8 cellular contexts compared by ENCODE assay signal in genomic region chr6:44073612-44074382, GRCh38. TPM values are rescaled to one million over a fixed set of nuclear protein-coding genes. Genes with fewer than 3 reads are reported as not detected.
A peak's percentile ranks its signal among the peaks of the same experiment; 100 is the strongest.
DNase-seq lines count a peak whose midpoint lies in the region; ATAC-seq and TF ChIP-seq lines count a peak whose summit lies in the region.

No MANE protein-coding gene starts in this region.

- H3K9me3 ChIP-seq in NT2/D1 (ENCODE audit: insufficient read depth, low read length) = no peaks in the 10 kb centered on the region

- ATAC-seq in natural killer cell = peak in 1 of 3 donors; percentile 5

- H3K9me3 Mint-ChIP-seq in natural killer cell = no peaks in the 10 kb centered on the region

- intact Hi-C loops in natural killer cell (cut with micrococcal nuclease) = loop anchor here (1.0 kb wide), 2 partner anchors 304 to 349 kb away; no protein-coding TSS in a partner anchor

- peaks cover 7 to 18% of the 10 kb centered on the region in 2 donors for H3K4me1 Mint-ChIP-seq in natural killer cell

- peak overlapping the region; percentile 45 for H3K4me3 ChIP-seq in NT2/D1 (ENCODE audit: insufficient read length, low read depth)

- H3K36me3 ChIP-seq in NT2/D1 (ENCODE audit: insufficient read depth, insufficient read length, low read length) = no peaks in the 10 kb centered on the region

- H3K27me3 Mint-ChIP-seq in natural killer cell (ENCODE audit: low read depth in 2 of 2) = peaks cover 22% of the 10 kb centered on the region in 2 donors

- H3K4me1 ChIP-seq in NT2/D1 (ENCODE audit: insufficient read depth, insufficient read length) = peaks cover 14% of the 10 kb centered on the region

- peak; percentile 31 for DNase-seq in activated CD4-positive, alpha-beta T cell treated with anti-CD3 and anti-CD28 coated beads for 48 hours
- no peak for DNase-seq in activated CD4-positive, alpha-beta T cell treated with anti-CD3 and anti-CD28 coated beads, Interleukin-2, amount 50 U/mL, for 4 hours
- DNase-seq in NT2/D1 (ENCODE audit: low read depth, low spot score) = no peak
- peak; percentile 31 for DNase-seq in dermis blood vessel endothelial cell
- no peak for DNase-seq in natural killer cell
- no peak for DNase-seq in NCI-H748 (lab: John Stamatoyannopoulos, UW; ENCODE audit: unreplicated experiment)
- no peak for DNase-seq in globus pallidus (ENCODE audit: low spot score)
- no peak for DNase-seq in NCI-H2029 (lab: John Stamatoyannopoulos, UW)

- H3K9ac ChIP-seq in NT2/D1 (ENCODE audit: insufficient read length, low read depth) = peak overlapping the region; percentile 83

- H3K27me3 ChIP-seq in NT2/D1 (ENCODE audit: insufficient read depth, insufficient read length) = no peaks in the 10 kb centered on the region

- TF ChIP-seq CTCF in natural killer cell (IDR thresholded peaks at IDR 0.05) = no peak

- H3K4me3 Mint-ChIP-seq in natural killer cell = peak overlapping the region; percentile 68

- no peak overlapping the region for H3K27ac Mint-ChIP-seq in natural killer cell

- no peaks in the 10 kb centered on the region for H3K36me3 Mint-ChIP-seq in natural killer cell

RNA-seq across cellular contexts. Expression of gene MRPL14, which starts 53.5 kb away (rescaled TPM):
- total RNA-seq in dermis blood vessel endothelial cell (48.1 and 75.4 TPM in 2 replicates), natural killer cell (10 to 100 TPM; 14.9 to 16.2 (median 16.0) TPM)

RNA-seq across cellular contexts. Expression of gene TMEM63B, which starts 53.6 kb away (rescaled TPM):
- total RNA-seq in dermis blood vessel endothelial cell (33.0 and 36.3 TPM in 2 replicates), natural killer cell (10 to 100 TPM; 24.7 to 30.8 (median 28.1) TPM)

Comparison
In these comparisons a context has a peak if more than half of its experiments do, and no peak if none do; other contexts are left out.
1. DNase-seq: peak in activated CD4-positive, alpha-beta T cell treated with anti-CD3 and anti-CD28 coated beads for 48 hours (single experiment) and dermis blood vessel endothelial cell (single experiment); none in activated CD4-positive, alpha-beta T cell treated with anti-CD3 and anti-CD28 coated beads, Interleukin-2, amount 50 U/mL, for 4 hours (0 of 2), NT2/D1 (single experiment), natural killer cell (single experiment), NCI-H748 (single experiment), globus pallidus (single experiment) and NCI-H2029 (single experiment).